14 cellular contexts compared by ENCODE assay signal in genomic region chrX:48480583-48480982, GRCh38. TPM values are rescaled to one million over a fixed set of nuclear protein-coding genes. Genes with fewer than 3 reads are reported as not detected.
"Had no signal": no experiment of that assay in that cellular context is flagged by ENCODE, and none has a peak within 500 bp of the region (broad histone marks: within the 10 kb centered on the region; RNA-seq: fewer than 3 reads in every experiment).

No MANE protein-coding gene starts in this region.

- H3K4me1 ChIP-seq: colonic mucosa, psoas muscle had no signal

- H3K4me3 Mint-ChIP-seq: immature natural killer cell, neural crest cell had no signal

- H3K9me3 Mint-ChIP-seq: immature natural killer cell had no signal

- H3K36me3 ChIP-seq: colonic mucosa, transverse colon had no signal

- H3K27me3 ChIP-seq: colonic mucosa, transverse colon had no signal

- DNase-seq: activated CD8-positive, alpha-beta memory T cell treated with anti-CD3 and anti-CD28 coated beads for 24 hours; activated gamma-delta T cell; colonic mucosa; effector memory CD4-positive, alpha-beta T cell; foreskin melanocyte; immature natural killer cell; psoas muscle; SIG-M5; stimulated activated CD4-positive, alpha-beta T cell treated with anti-CD3 and anti-CD28 coated beads, Interleukin-12 subunit alpha, Interleukin-12 subunit beta, amount 100 ng/mL, for 4 hours; stimulated activated CD4-positive, alpha-beta T cell treated with anti-CD3 and anti-CD28 coated beads, Interleukin-2, amount 100 ng/mL, for 24 hours; transverse colon; WERI-Rb-1 had no signal

- H3K4me3 ChIP-seq: colonic mucosa, psoas muscle, transverse colon had no signal

- H3K27ac ChIP-seq: colonic mucosa, psoas muscle, transverse colon, WERI-Rb-1 had no signal

- ATAC-seq: psoas muscle had no signal

- H3K9me3 ChIP-seq: colonic mucosa, psoas muscle, transverse colon had no signal

RNA-seq across cellular contexts. Expression of gene SLC38A5, which starts 10.5 kb away (rescaled TPM):
- total RNA-seq: osteocyte had no signal
